In the genomic region with DNA sequence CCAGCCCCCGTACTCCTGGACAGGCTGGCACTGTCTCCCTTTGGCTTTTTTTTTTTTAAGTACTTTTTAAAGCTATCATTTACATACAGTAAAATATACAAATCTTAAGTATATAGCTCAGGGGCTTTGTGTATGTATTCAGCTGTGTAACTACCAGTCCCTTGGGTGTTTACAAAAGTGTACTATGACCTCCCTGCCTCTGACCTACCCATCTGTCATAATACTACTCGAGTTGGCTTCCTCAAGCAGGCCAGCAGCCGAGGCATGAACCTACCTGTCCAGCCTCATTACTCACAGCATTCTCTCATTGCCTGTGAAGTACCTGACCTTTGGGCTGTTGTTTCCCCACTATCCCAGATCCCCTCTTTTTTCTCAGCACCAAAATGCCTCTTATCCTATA, we compare ENCODE assay signal across 1 cellular context.
A peak's percentile ranks its signal among the peaks of the same experiment; 100 is the strongest.
TF ChIP-seq lines count a peak whose summit lies in the region.

No MANE protein-coding gene starts in this region.

TF ChIP-seq in HepG2, 621 proteins besides CTCF, POLR2A, EP300 and RAD21 (continued from another document and continues in another):
- TF ChIP-seq SKI (IDR thresholded peaks at IDR 0.05; ENCODE audit: partially characterized antibody): peak; percentile 71
- TF ChIP-seq KLF13 (CRISPR knock-in tag; IDR thresholded peaks at IDR 0.05): no peak
- TF ChIP-seq ZNF432 (CRISPR knock-in tag; IDR thresholded peaks at IDR 0.05; ENCODE audit: borderline replicate concordance): no peak
- TF ChIP-seq TBX2 (CRISPR knock-in tag; IDR thresholded peaks at IDR 0.05; ENCODE audit: borderline replicate concordance): peak; percentile 66
- no peak for TF ChIP-seq ZNF879 (CRISPR knock-in tag; IDR thresholded peaks at IDR 0.05)
- peak; percentile 59; the same call in 1 of the 2 replicates for TF ChIP-seq RXRA (CRISPR knock-in tag; IDR thresholded peaks at IDR 0.05)
- TF ChIP-seq FOXK2 (IDR thresholded peaks at IDR 0.05): peak; percentile 80
- TF ChIP-seq IRF2 (CRISPR knock-in tag; IDR thresholded peaks at IDR 0.05): peak; percentile 58; the same call in 1 of the 2 replicates
- 0 out of 2 replicates have a peak, but pooled peaks have one; percentile 5 for TF ChIP-seq SIX1 (CRISPR knock-in tag; IDR thresholded peaks at IDR 0.05; ENCODE audit: borderline replicate concordance)
- no peak for TF ChIP-seq ZNF430 (CRISPR knock-in tag; IDR thresholded peaks at IDR 0.05)
- TF ChIP-seq, protein P1, sequence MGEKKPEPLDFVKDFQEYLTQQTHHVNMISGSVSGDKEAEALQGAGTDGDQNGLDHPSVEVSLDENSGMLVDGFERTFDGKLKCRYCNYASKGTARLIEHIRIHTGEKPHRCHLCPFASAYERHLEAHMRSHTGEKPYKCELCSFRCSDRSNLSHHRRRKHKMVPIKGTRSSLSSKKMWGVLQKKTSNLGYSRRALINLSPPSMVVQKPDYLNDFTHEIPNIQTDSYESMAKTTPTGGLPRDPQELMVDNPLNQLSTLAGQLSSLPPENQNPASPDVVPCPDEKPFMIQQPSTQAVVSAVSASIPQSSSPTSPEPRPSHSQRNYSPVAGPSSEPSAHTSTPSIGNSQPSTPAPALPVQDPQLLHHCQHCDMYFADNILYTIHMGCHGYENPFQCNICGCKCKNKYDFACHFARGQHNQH (CRISPR knock-in tag; IDR thresholded peaks at IDR 0.05): peak; percentile 49; the same call in 1 of the 2 replicates
- TF ChIP-seq ASH2L (IDR thresholded peaks at IDR 0.05; ENCODE audit: insufficient read length, low read depth, low read length): peak; percentile 48
- peak; percentile 34; the same call in 1 of the 2 replicates for TF ChIP-seq DMAP1 (CRISPR knock-in tag; IDR thresholded peaks at IDR 0.05)
- 0 out of 2 replicates have a peak, but pooled peaks have one; percentile 27 for TF ChIP-seq ZNF792 (CRISPR knock-in tag; IDR thresholded peaks at IDR 0.05)
- TF ChIP-seq ZFY (CRISPR knock-in tag; IDR thresholded peaks at IDR 0.05): peak; percentile 52
- no peak for TF ChIP-seq ZNF772 (CRISPR knock-in tag; IDR thresholded peaks at IDR 0.05)
- TF ChIP-seq MEIS2 (CRISPR knock-in tag; IDR thresholded peaks at IDR 0.05): peak; percentile 78; the same call in 1 of the 2 replicates
- no peak for TF ChIP-seq KLF11 (CRISPR knock-in tag; IDR thresholded peaks at IDR 0.05)
- TF ChIP-seq RXRB (CRISPR knock-in tag; IDR thresholded peaks at IDR 0.05; ENCODE audit: borderline replicate concordance): peak; percentile 88
- peak; percentile 64; the same call in 1 of the 2 replicates for TF ChIP-seq NCOA2 (CRISPR knock-in tag; IDR thresholded peaks at IDR 0.05)
- peak; percentile 64 for TF ChIP-seq NR2F6 (IDR thresholded peaks at IDR 0.05)
- peak; percentile 61; the same call in 1 of the 2 replicates for TF ChIP-seq NR2F6 (CRISPR knock-in tag; IDR thresholded peaks at IDR 0.05)
- no peak for TF ChIP-seq ZNF468 (CRISPR knock-in tag; IDR thresholded peaks at IDR 0.05)
- no peak for TF ChIP-seq ZFYVE20 (CRISPR knock-in tag; IDR thresholded peaks at IDR 0.05; ENCODE audit: borderline replicate concordance, low read depth)
- no peak for TF ChIP-seq SOX6 (IDR thresholded peaks at IDR 0.05)
- peak; percentile 74 for TF ChIP-seq SOX6 (CRISPR knock-in tag; IDR thresholded peaks at IDR 0.05)
- TF ChIP-seq, protein P2, sequence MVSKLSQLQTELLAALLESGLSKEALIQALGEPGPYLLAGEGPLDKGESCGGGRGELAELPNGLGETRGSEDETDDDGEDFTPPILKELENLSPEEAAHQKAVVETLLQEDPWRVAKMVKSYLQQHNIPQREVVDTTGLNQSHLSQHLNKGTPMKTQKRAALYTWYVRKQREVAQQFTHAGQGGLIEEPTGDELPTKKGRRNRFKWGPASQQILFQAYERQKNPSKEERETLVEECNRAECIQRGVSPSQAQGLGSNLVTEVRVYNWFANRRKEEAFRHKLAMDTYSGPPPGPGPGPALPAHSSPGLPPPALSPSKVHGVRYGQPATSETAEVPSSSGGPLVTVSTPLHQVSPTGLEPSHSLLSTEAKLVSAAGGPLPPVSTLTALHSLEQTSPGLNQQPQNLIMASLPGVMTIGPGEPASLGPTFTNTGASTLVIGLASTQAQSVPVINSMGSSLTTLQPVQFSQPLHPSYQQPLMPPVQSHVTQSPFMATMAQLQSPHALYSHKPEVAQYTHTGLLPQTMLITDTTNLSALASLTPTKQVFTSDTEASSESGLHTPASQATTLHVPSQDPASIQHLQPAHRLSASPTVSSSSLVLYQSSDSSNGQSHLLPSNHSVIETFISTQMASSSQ (IDR thresholded peaks at IDR 0.05; ENCODE audit: low read depth): peak; percentile 56
- TF ChIP-seq, protein P2 (CRISPR knock-in tag; IDR thresholded peaks at IDR 0.05; ENCODE audit: borderline replicate concordance): no peak
- TF ChIP-seq, protein P3, sequence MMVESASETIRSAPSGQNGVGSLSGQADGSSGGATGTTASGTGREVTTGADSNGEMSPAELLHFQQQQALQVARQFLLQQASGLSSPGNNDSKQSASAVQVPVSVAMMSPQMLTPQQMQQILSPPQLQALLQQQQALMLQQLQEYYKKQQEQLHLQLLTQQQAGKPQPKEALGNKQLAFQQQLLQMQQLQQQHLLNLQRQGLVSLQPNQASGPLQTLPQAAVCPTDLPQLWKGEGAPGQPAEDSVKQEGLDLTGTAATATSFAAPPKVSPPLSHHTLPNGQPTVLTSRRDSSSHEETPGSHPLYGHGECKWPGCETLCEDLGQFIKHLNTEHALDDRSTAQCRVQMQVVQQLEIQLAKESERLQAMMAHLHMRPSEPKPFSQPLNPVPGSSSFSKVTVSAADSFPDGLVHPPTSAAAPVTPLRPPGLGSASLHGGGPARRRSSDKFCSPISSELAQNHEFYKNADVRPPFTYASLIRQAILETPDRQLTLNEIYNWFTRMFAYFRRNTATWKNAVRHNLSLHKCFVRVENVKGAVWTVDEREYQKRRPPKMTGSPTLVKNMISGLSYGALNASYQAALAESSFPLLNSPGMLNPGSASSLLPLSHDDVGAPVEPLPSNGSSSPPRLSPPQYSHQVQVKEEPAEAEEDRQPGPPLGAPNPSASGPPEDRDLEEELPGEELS (CRISPR knock-in tag; IDR thresholded peaks at IDR 0.05): peak; percentile 87
- TF ChIP-seq CBX5 (CRISPR knock-in tag; IDR thresholded peaks at IDR 0.05; ENCODE audit: borderline replicate concordance): peak; percentile 33; the same call in 1 of the 2 replicates
- peak; percentile 92 for TF ChIP-seq RBAK (CRISPR knock-in tag; IDR thresholded peaks at IDR 0.05)
- no peak for TF ChIP-seq PCBP1 (IDR thresholded peaks at IDR 0.05; ENCODE audit: borderline replicate concordance, low read depth, low read length)
- peak; percentile 41; the same call in 1 of the 2 replicates for TF ChIP-seq NR2C2 (CRISPR knock-in tag; IDR thresholded peaks at IDR 0.05; ENCODE audit: borderline replicate concordance)
- peak; percentile 51 for TF ChIP-seq CEBPG (CRISPR knock-in tag; IDR thresholded peaks at IDR 0.05)
- no peak for TF ChIP-seq CHD2 (IDR thresholded peaks at IDR 0.05; ENCODE audit: low read depth, low read length)
- TF ChIP-seq FOXP1 (IDR thresholded peaks at IDR 0.05): 0 out of 2 replicates have a peak, but pooled peaks have one; percentile 33
- TF ChIP-seq FOXP1 (CRISPR knock-in tag; IDR thresholded peaks at IDR 0.05): peak; percentile 85
- TF ChIP-seq FOXA1 (IDR thresholded peaks at IDR 0.05): peak; percentile 97
- TF ChIP-seq FOXA1 (CRISPR knock-in tag; IDR thresholded peaks at IDR 0.05): peak; percentile 94
- TF ChIP-seq, protein P4, sequence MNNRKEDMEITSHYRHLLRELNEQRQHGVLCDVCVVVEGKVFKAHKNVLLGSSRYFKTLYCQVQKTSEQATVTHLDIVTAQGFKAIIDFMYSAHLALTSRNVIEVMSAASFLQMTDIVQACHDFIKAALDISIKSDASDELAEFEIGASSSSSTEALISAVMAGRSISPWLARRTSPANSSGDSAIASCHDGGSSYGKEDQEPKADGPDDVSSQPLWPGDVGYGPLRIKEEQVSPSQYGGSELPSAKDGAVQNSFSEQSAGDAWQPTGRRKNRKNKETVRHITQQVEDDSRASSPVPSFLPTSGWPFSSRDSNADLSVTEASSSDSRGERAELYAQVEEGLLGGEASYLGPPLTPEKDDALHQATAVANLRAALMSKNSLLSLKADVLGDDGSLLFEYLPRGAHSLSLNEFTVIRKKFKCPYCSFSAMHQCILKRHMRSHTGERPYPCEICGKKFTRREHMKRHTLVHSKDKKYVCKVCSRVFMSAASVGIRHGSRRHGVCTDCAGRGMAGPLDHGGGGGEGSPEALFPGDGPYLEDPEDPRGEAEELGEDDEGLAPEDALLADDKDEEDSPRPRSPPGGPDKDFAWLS (CRISPR knock-in tag; IDR thresholded peaks at IDR 0.05; ENCODE audit: borderline replicate concordance): no peak
- no peak for TF ChIP-seq PRMT3 (CRISPR knock-in tag; IDR thresholded peaks at IDR 0.05; ENCODE audit: borderline replicate concordance, low read depth)
- no peak for TF ChIP-seq DNMT3B (CRISPR knock-in tag; conservative IDR thresholded peaks at IDR 0.05)
- no peak for TF ChIP-seq ZNF839 (CRISPR knock-in tag; IDR thresholded peaks at IDR 0.05; ENCODE audit: borderline replicate concordance)
- peak; percentile 57 for TF ChIP-seq CREM (IDR thresholded peaks at IDR 0.05)
- TF ChIP-seq CREM (CRISPR knock-in tag; IDR thresholded peaks at IDR 0.05): no peak
- peak; percentile 89; the same call in 1 of the 2 replicates for TF ChIP-seq HOXD1 (CRISPR knock-in tag; IDR thresholded peaks at IDR 0.05)
- TF ChIP-seq, protein P5, sequence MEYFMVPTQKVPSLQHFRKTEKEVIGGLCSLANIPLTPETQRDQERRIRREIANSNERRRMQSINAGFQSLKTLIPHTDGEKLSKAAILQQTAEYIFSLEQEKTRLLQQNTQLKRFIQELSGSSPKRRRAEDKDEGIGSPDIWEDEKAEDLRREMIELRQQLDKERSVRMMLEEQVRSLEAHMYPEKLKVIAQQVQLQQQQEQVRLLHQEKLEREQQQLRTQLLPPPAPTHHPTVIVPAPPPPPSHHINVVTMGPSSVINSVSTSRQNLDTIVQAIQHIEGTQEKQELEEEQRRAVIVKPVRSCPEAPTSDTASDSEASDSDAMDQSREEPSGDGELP (IDR thresholded peaks at IDR 0.05; ENCODE audit: borderline replicate concordance, low read depth): peak; percentile 99
- peak; percentile 87 for TF ChIP-seq HNF4G (IDR thresholded peaks at IDR 0.05; ENCODE audit: borderline replicate concordance, low read depth, low read length)
- no peak; the same call in 1 of the 2 replicates for TF ChIP-seq HNF4G (CRISPR knock-in tag; IDR thresholded peaks at IDR 0.05; ENCODE audit: borderline replicate concordance, low read depth)
- TF ChIP-seq FIP1L1 (IDR thresholded peaks at IDR 0.05; ENCODE audit: borderline replicate concordance, insufficient read depth, low read depth, low read length): no peak
- peak; percentile 93 for TF ChIP-seq GATAD2A (CRISPR knock-in tag; IDR thresholded peaks at IDR 0.05)
- TF ChIP-seq, protein P6, sequence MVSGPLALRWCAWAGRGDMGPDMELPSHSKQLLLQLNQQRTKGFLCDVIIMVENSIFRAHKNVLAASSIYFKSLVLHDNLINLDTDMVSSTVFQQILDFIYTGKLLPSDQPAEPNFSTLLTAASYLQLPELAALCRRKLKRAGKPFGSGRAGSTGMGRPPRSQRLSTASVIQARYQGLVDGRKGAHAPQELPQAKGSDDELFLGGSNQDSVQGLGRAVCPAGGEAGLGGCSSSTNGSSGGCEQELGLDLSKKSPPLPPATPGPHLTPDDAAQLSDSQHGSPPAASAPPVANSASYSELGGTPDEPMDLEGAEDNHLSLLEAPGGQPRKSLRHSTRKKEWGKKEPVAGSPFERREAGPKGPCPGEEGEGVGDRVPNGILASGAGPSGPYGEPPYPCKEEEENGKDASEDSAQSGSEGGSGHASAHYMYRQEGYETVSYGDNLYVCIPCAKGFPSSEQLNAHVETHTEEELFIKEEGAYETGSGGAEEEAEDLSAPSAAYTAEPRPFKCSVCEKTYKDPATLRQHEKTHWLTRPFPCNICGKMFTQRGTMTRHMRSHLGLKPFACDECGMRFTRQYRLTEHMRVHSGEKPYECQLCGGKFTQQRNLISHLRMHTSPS (CRISPR knock-in tag; IDR thresholded peaks at IDR 0.05; ENCODE audit: low read depth): 0 out of 2 replicates have a peak, but pooled peaks have one; percentile 31
- TF ChIP-seq, protein P7, sequence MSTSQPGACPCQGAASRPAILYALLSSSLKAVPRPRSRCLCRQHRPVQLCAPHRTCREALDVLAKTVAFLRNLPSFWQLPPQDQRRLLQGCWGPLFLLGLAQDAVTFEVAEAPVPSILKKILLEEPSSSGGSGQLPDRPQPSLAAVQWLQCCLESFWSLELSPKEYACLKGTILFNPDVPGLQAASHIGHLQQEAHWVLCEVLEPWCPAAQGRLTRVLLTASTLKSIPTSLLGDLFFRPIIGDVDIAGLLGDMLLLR (CRISPR knock-in tag; IDR thresholded peaks at IDR 0.05): no peak
- no peak for TF ChIP-seq U2AF2 (IDR thresholded peaks at IDR 0.05; ENCODE audit: low read depth, low read length)
- TF ChIP-seq, protein P8, sequence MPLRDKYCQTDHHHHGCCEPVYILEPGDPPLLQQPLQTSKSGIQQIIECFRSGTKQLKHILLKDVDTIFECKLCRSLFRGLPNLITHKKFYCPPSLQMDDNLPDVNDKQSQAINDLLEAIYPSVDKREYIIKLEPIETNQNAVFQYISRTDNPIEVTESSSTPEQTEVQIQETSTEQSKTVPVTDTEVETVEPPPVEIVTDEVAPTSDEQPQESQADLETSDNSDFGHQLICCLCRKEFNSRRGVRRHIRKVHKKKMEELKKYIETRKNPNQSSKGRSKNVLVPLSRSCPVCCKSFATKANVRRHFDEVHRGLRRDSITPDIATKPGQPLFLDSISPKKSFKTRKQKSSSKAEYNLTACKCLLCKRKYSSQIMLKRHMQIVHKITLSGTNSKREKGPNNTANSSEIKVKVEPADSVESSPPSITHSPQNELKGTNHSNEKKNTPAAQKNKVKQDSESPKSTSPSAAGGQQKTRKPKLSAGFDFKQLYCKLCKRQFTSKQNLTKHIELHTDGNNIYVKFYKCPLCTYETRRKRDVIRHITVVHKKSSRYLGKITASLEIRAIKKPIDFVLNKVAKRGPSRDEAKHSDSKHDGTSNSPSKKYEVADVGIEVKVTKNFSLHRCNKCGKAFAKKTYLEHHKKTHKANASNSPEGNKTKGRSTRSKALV (CRISPR knock-in tag; IDR thresholded peaks at IDR 0.05): no peak
- TF ChIP-seq ZNF143 (CRISPR knock-in tag; IDR thresholded peaks at IDR 0.05): no peak
- TF ChIP-seq, protein P9, sequence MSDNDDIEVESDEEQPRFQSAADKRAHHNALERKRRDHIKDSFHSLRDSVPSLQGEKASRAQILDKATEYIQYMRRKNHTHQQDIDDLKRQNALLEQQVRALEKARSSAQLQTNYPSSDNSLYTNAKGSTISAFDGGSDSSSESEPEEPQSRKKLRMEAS (IDR thresholded peaks at IDR 0.05): 0 out of 2 replicates have a peak, but pooled peaks have one; percentile 38
- peak; percentile 79 for TF ChIP-seq FOSL2 (CRISPR knock-in tag; IDR thresholded peaks at IDR 0.05)
- peak; percentile 74 for TF ChIP-seq ISL2 (CRISPR knock-in tag; IDR thresholded peaks at IDR 0.05)
